11 cellular contexts compared by ENCODE assay signal in the genomic region with DNA sequence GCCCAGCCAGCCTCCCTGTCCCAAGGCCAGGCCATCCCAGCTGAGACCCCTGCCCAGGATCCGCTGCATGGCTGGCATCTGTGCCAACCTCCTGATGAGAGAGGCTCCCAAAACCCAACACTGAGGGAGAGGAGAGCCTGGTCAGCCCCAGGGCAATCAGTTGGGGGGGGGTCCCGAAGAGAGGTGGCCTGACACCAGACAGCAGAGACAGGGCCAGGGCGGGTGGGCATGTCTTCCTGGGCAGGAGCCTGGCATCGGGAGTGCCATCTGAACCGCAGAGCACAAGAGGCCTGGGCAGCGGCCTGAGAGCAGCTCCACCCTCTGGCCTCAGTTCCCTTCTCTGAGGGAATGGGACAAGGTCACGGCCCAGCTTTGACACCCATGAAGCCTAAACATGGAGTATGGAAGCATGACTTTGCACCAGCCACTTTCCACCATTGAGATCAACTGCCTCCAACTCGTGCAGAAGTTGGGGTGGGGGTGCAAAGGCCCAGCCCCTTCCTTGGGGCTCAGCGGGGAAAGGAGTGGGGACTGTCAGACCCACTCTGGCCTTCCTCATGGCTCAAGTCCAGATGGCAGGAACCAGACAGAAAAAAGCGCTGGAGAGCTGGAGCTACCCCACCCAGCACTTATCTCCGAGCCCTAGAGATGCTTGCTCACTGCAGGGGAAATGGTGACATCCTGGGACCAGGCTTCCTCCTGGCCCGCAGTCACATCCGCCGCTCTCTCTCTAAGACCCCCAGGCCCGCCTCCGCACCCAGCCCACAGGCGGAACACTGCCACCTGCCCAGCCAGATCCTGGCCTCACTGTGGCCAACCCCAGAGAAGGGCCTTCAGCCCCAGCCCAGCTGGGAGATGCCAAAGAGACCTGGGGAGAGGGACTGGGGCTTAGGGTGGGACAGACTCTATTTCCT. TPM values are rescaled to one million over a fixed set of nuclear protein-coding genes. Genes with fewer than 3 reads are reported as not detected.
A peak's percentile ranks its signal among the peaks of the same experiment; 100 is the strongest.
DNase-seq lines count a peak whose midpoint lies in the region; ATAC-seq and TF ChIP-seq lines count a peak whose summit lies in the region.
"Had no signal": no experiment of that assay in that cellular context is flagged by ENCODE, and none has a peak within 500 bp of the region (broad histone marks: within the 10 kb centered on the region; RNA-seq: fewer than 3 reads in every experiment).

No MANE protein-coding gene starts in this region.

- peak; percentile 9 to 40 for ATAC-seq in right cardiac atrium

- CTCF ChIA-PET in RWPE1 (lab: Yijun Ruan, JAX) = interaction anchor here (0.5 to 2.8 kb wide), 5 partner anchors 13 to 643 kb away, joined by 3 to 11 read pairs (median 4); a partner anchor contains a TSS

- H3K36me3 Mint-ChIP-seq in activated T-cell treated with anti-CD3 and anti-CD28 coated beads, Interleukin-2, amount 50 U/mL, for 24 hours (ENCODE audit: low read depth) = peaks cover 12% of the 10 kb centered on the region

- intact Hi-C loops in right cardiac atrium (cut with DNase I) (no loop called here), thyroid gland (cut with DNase I) (no loop called here)

- peak overlapping the region; percentile 90 for H3K27ac Mint-ChIP-seq in activated T-cell treated with anti-CD3 and anti-CD28 coated beads, Interleukin-2, amount 50 U/mL, for 24 hours

- no peaks in the 10 kb centered on the region for H3K36me3 ChIP-seq in thyroid gland

- no peak for TF ChIP-seq POLR2A in thyroid gland (IDR thresholded peaks at IDR 0.05)

- H3K9me3 Mint-ChIP-seq in activated T-cell treated with anti-CD3 and anti-CD28 coated beads, Interleukin-2, amount 50 U/mL, for 24 hours = no peaks in the 10 kb centered on the region
- H3K9me3 Mint-ChIP-seq: HFFc6 had no signal

- peaks cover 13% of the 10 kb centered on the region for H3K4me1 ChIP-seq in right cardiac atrium (ENCODE audit: control insufficient read depth, insufficient read depth, low read length)
- H3K4me1 ChIP-seq in thyroid gland = peaks cover 23 to 48% of the 10 kb centered on the region in 2 donors

- WGBS in right cardiac atrium = 72% methylated on average over 17 of the region's 17 CpGs
- 83 to 87% methylated on average over 10 to 15 of the region's 17 CpGs for WGBS in thyroid gland, 2 donors

- no peak for TF ChIP-seq CTCF in RWPE1 (conservative IDR thresholded peaks at IDR 0.05; ENCODE audit: low read depth)
- TF ChIP-seq CTCF in thyroid gland (IDR thresholded peaks at IDR 0.05) = no peak

- H3K27me3 Mint-ChIP-seq in activated T-cell treated with anti-CD3 and anti-CD28 coated beads, Interleukin-2, amount 50 U/mL, for 24 hours = no peaks in the 10 kb centered on the region

- H3K4me3 Mint-ChIP-seq in activated T-cell treated with anti-CD3 and anti-CD28 coated beads, Interleukin-2, amount 50 U/mL, for 24 hours = no peak overlapping the region
- H3K4me3 Mint-ChIP-seq: HFFc6 had no signal

- H3K27ac ChIP-seq in RWPE1 (peak overlapping the region; percentile 89), right cardiac atrium (ENCODE audit: low read length) (no peak overlapping the region), thyroid gland (peak overlapping the region in 2 of 3 donors; percentile 41 to 78)

- H3K9me3 ChIP-seq in right cardiac atrium (ENCODE audit: control insufficient read depth, low read length) = no peaks in the 10 kb centered on the region
- H3K9me3 ChIP-seq in thyroid gland = no peaks in the 10 kb centered on the region

- H3K4me1 Mint-ChIP-seq in activated T-cell treated with anti-CD3 and anti-CD28 coated beads, Interleukin-2, amount 50 U/mL, for 24 hours (ENCODE audit: low read depth) = peaks cover 44% of the 10 kb centered on the region

- H3K4me3 ChIP-seq in right cardiac atrium (ENCODE audit: low read length) = no peak overlapping the region
- H3K4me3 ChIP-seq in thyroid gland (replicated peaks in 1 of 3) = no peak overlapping the region

- H3K27me3 ChIP-seq in right cardiac atrium (ENCODE audit: control insufficient read depth, insufficient read depth) = no peaks in the 10 kb centered on the region
- no peaks in the 10 kb centered on the region for H3K27me3 ChIP-seq in thyroid gland

- DNase-seq in activated T-cell treated with anti-CD3 and anti-CD28 coated beads, Interleukin-2, amount 50 U/mL, for 24 hours = no peak
- no peak for DNase-seq in activated T-cell treated with anti-CD3 and anti-CD28 coated beads, Interleukin-2, amount 50 U/mL, for 1 hour
- DNase-seq in RWPE1 (ENCODE audit: low spot score) (no peak), right cardiac atrium (no peak), thyroid gland (no peak), NCI-H345 (lab: John Stamatoyannopoulos, UW) (no peak), amygdala (lab: John Stamatoyannopoulos, UW) (no peak), NCI-H510A treated with DMSO at 0.1 percent for 48 hours (lab: John Stamatoyannopoulos, UW) (no peak)
- DNase-seq: HFFc6, hypothalamus, NCI-H2227 treated with DMSO at 0.1 percent for 48 hours had no signal

- POLR2A ChIA-PET in RWPE1 (lab: Yijun Ruan, JAX; ENCODE audit: low non-redundant PET) = interaction anchor here (1.1 kb wide), 1 partner anchor 8 kb away, joined by 4 read pairs; no protein-coding TSS in a partner anchor

RNA-seq across cellular contexts. Expression of a gene that starts 9.7 kb away (rescaled TPM):
- 10 to 100 TPM; 10.2 to 16.4 (median 12.8) TPM for total RNA-seq in right cardiac atrium
- polyA plus RNA-seq in right cardiac atrium = 11.2 TPM
- 10 to 100 TPM; 16.4 to 31.1 (median 22.1) TPM for total RNA-seq in thyroid gland

RNA-seq across cellular contexts. Expression of a gene that starts 24.1 kb away (rescaled TPM):
- total RNA-seq in right cardiac atrium = not detected
- not detected for polyA plus RNA-seq in right cardiac atrium
- total RNA-seq in thyroid gland = under 1 TPM in 1 of 4 donors, not detected in 3; 0.81 TPM

RNA-seq across cellular contexts. Expression of a gene that starts 38.6 kb away (rescaled TPM):
- total RNA-seq in right cardiac atrium (10 to 100 TPM; 24.2 to 37.3 (median 34.1) TPM), thyroid gland (10 to 100 TPM; 26.3 to 47.9 (median 37.3) TPM)
- 23.0 TPM for polyA plus RNA-seq in right cardiac atrium

RNA-seq across cellular contexts. Expression of a gene that starts 46.0 kb away (rescaled TPM):
- 10 to 100 TPM; 46.6 to 83.9 (median 67.3) TPM for total RNA-seq in right cardiac atrium
- 58.7 TPM for polyA plus RNA-seq in right cardiac atrium
- total RNA-seq in thyroid gland = 10 to 100 TPM; 14.7 to 32.3 (median 25.6) TPM

RNA-seq across cellular contexts. Expression of a gene that starts 48.3 kb away (rescaled TPM):
- total RNA-seq in right cardiac atrium (10 to 100 TPM in 3 of 4 donors, 1 to 10 TPM in 1; 6.1 to 11.6 (median 10.9) TPM), thyroid gland (1 to 10 TPM; 1.5 to 8.3 (median 4.2) TPM)
- 9.8 TPM for polyA plus RNA-seq in right cardiac atrium
- total RNA-seq: HFFc6 had no signal
